In genomic region chr10:36256905-36257304, GRCh38 we compare ENCODE assay signal across 20 cellular contexts.
DNase-seq lines count a peak whose midpoint lies in the region; ATAC-seq and TF ChIP-seq lines count a peak whose summit lies in the region.
"Had no signal": no experiment of that assay in that cellular context is flagged by ENCODE, and none has a peak within 500 bp of the region (broad histone marks: within the 10 kb centered on the region; RNA-seq: fewer than 3 reads in every experiment).

No MANE protein-coding gene starts in this region.

- H3K27ac ChIP-seq in SK-N-MC: no peak overlapping the region
- H3K27ac ChIP-seq in smooth muscle cell (ENCODE audit: low read depth): peak overlapping the region; percentile 39
- H3K27ac ChIP-seq: ascending aorta, C4-2B, KMS-11, sigmoid colon had no signal

- ATAC-seq in GM18498 (IDR thresholded peaks at IDR 0.05; ENCODE audit: unreplicated experiment): no peak
- ATAC-seq: mucosa of descending colon, Right ventricle myocardium inferior had no signal

- no peaks in the 10 kb centered on the region for H4K20me1 ChIP-seq in smooth muscle cell (ENCODE audit: low read depth)

- peak overlapping the region; percentile 64 for H3K4me2 ChIP-seq in smooth muscle cell
- H3K4me2 ChIP-seq: KMS-11 had no signal

- no peaks in the 10 kb centered on the region for H3K79me2 ChIP-seq in smooth muscle cell (ENCODE audit: low read depth)

- H3K9me3 ChIP-seq in SK-N-MC (ENCODE audit: low read depth, low read length) (no peaks in the 10 kb centered on the region), smooth muscle cell (replicated peaks; ENCODE audit: low read depth) (no peaks in the 10 kb centered on the region)
- H3K9me3 ChIP-seq: ascending aorta, sigmoid colon had no signal

- no peaks in the 10 kb centered on the region for H3K36me3 ChIP-seq in SK-N-MC (ENCODE audit: insufficient read depth, low read length)
- no peaks in the 10 kb centered on the region for H3K36me3 ChIP-seq in smooth muscle cell (ENCODE audit: low read depth)
- H3K36me3 ChIP-seq: ascending aorta, sigmoid colon had no signal

- no peak for TF ChIP-seq CTCF in fibroblast of the aortic adventitia (IDR thresholded peaks at IDR 0.05; ENCODE audit: insufficient read depth, low read length)
- no peak for TF ChIP-seq CTCF in smooth muscle cell (IDR thresholded peaks at IDR 0.05; ENCODE audit: borderline replicate concordance, insufficient read depth, poor library complexity, severe bottlenecking)

- H3F3A ChIP-seq in smooth muscle cell (ENCODE audit: low read depth): no peaks in the 10 kb centered on the region

- 6% methylated on average over 2 of the region's 2 CpGs for WGBS in smooth muscle cell (ENCODE audit: low lambda C conversion rate)

- peak; percentile 29 for DNase-seq in GM04503 (ENCODE audit: low read depth)
- DNase-seq in SK-N-MC (ENCODE audit: low read depth, low spot score): no peak
- DNase-seq in fibroblast of the aortic adventitia (ENCODE audit: low read depth): peak; percentile 93
- DNase-seq in smooth muscle cell (lab: John Stamatoyannopoulos, UW; ENCODE audit: unreplicated experiment): no peak
- no peak for DNase-seq in epidermal melanocyte (ENCODE audit: insufficient read length, low spot score)
- DNase-seq in NK-92 treated with Interleukin-12 subunit alpha and Interleukin-12 subunit beta, amount 100 ng/mL, for 24 hours (lab: John Stamatoyannopoulos, UW): no peak
- DNase-seq: activated CD4-positive, alpha-beta T cell treated with anti-CD3 and anti-CD28 coated beads for 1 hour; activated effector memory CD4-positive, alpha-beta T cell treated with anti-CD3 and anti-CD28 coated beads, Interleukin-2, amount 50 U/mL, for 16 hours; erythroblast; hypothalamus; mucosa of descending colon; NCI-H1417 treated with DMSO at 0.1 percent for 48 hours; nucleus accumbens; sigmoid colon; stimulated activated CD4-positive, alpha-beta T cell treated with anti-CD3 and anti-CD28 coated beads, Interleukin-4, amount 100 ng/mL, for 1 hour had no signal

- H3K4me1 ChIP-seq in smooth muscle cell (ENCODE audit: low read depth): no peaks in the 10 kb centered on the region

- H3K9ac ChIP-seq in SK-N-MC (ENCODE audit: insufficient read length) (no peak overlapping the region), smooth muscle cell (ENCODE audit: low read depth) (no peak overlapping the region)
- H3K9ac ChIP-seq: KMS-11 had no signal

- no peaks in the 10 kb centered on the region for H3K27me3 ChIP-seq in smooth muscle cell (ENCODE audit: low read depth)
- H3K27me3 ChIP-seq: ascending aorta, sigmoid colon had no signal

- H3K4me3 ChIP-seq in SK-N-MC (peak overlapping the region; percentile 38), fibroblast of the aortic adventitia (ENCODE audit: low read depth, low read length) (no peak overlapping the region), smooth muscle cell (no peak overlapping the region)
- H3K4me3 ChIP-seq: ascending aorta, mucosa of descending colon, sigmoid colon had no signal

- no peak overlapping the region for H2AFZ ChIP-seq in smooth muscle cell (ENCODE audit: low read depth)

Comparison
In these comparisons a context has a peak if more than half of its experiments do, and no peak if none do; other contexts are left out.
1. DNase-seq: peak in GM04503 (single experiment) and fibroblast of the aortic adventitia (single experiment); none in SK-N-MC (single experiment), smooth muscle cell (single experiment), epidermal melanocyte (single experiment) and NK-92 treated with Interleukin-12 subunit alpha and Interleukin-12 subunit beta, amount 100 ng/mL, for 24 hours (single experiment).